In genomic region chr7:76891771-76892170, GRCh38 we compare ENCODE assay signal across 7 cellular contexts.
A peak's percentile ranks its signal among the peaks of the same experiment; 100 is the strongest.
DNase-seq lines count a peak whose midpoint lies in the region; ATAC-seq, FAIRE-seq and TF ChIP-seq lines count a peak whose summit lies in the region.
"Not testable (repeated sequence)": the region's sequence is repeated elsewhere in the genome, so short reads cannot be mapped to it uniquely, and the experiment has no call there.

No MANE protein-coding gene starts in this region.

- ATAC-seq in GM23338: not testable (repeated sequence)

- H3K4me3 Mint-ChIP-seq in GM23338; astrocyte (ENCODE audit: unreplicated experiment): not testable (repeated sequence)

- not testable (repeated sequence) for H3K4me3 ChIP-seq in GM23338; astrocyte (ENCODE audit: insufficient read depth, low read depth, low read length); epithelial cell of proximal tubule (ENCODE audit: low read depth, low read length); kidney epithelial cell (ENCODE audit: low read depth, low read length)

- not testable (repeated sequence) for H4K20me1 ChIP-seq in GM23338 (replicated peaks; ENCODE audit: insufficient read depth); astrocyte (ENCODE audit: insufficient read depth, low read length)

- H3K79me2 ChIP-seq in GM23338 (replicated peaks; ENCODE audit: insufficient read depth); astrocyte (ENCODE audit: insufficient read depth, low read length): not testable (repeated sequence)

- not testable (repeated sequence) for H3K9me3 Mint-ChIP-seq in GM23338; astrocyte (ENCODE audit: unreplicated experiment)

- not testable (repeated sequence) for H3K27me3 ChIP-seq in GM23338 (ENCODE audit: insufficient read depth); astrocyte (ENCODE audit: insufficient read depth, low read length); kidney epithelial cell (ENCODE audit: control insufficient read depth, insufficient read depth, low read length)

- H3K4me1 Mint-ChIP-seq in GM23338; astrocyte (ENCODE audit: low read depth, unreplicated experiment): not testable (repeated sequence)

- not testable (repeated sequence) for H3K27ac ChIP-seq in GM23338 (ENCODE audit: low read depth); astrocyte (ENCODE audit: low read depth, low read length)

- not testable (repeated sequence) for H3K4me1 ChIP-seq in GM23338 (ENCODE audit: insufficient read depth); astrocyte (ENCODE audit: insufficient read depth, low read length)

- DNase-seq in Caki2 (ENCODE audit: low read depth): peak; percentile 22
- DNase-seq in GM23338 (ENCODE audit: low spot score): peak; percentile 30
- peak; percentile 22 for DNase-seq in astrocyte (ENCODE audit: low read depth)
- peak; percentile 20 for DNase-seq in epithelial cell of proximal tubule (ENCODE audit: low read depth)
- DNase-seq in kidney epithelial cell (ENCODE audit: low read depth): peak; percentile 1
- peak; percentile 13 for DNase-seq in non-pigmented ciliary epithelial cell (ENCODE audit: low read depth)

- not testable (repeated sequence) for TF ChIP-seq RAD21 in Ishikawa (IDR thresholded peaks at IDR 0.05; ENCODE audit: low read depth)

- H3K4me2 ChIP-seq in GM23338; astrocyte (ENCODE audit: low read length): not testable (repeated sequence)

- H3K9me3 ChIP-seq in astrocyte (ENCODE audit: insufficient read depth, low read depth, low read length): not testable (repeated sequence)

- not testable (repeated sequence) for H3K9ac ChIP-seq in astrocyte (ENCODE audit: low read length)

- not testable (repeated sequence) for TF ChIP-seq EP300 in Ishikawa (IDR thresholded peaks at IDR 0.05; ENCODE audit: borderline replicate concordance)

- FAIRE-seq in astrocyte (lab: Jason Lieb, UNC): not testable (repeated sequence)

- not testable (repeated sequence) for H3K9me2 ChIP-seq in GM23338 (ENCODE audit: insufficient read depth)

- TF ChIP-seq CTCF in GM23338 (conservative IDR thresholded peaks at IDR 0.05; ENCODE audit: low read depth in 2 of 2); astrocyte (IDR thresholded peaks at IDR 0.05; ENCODE audit: insufficient read depth, low read depth, low read length); epithelial cell of proximal tubule (conservative IDR thresholded peaks at IDR 0.05; ENCODE audit: low read depth, low read length); kidney epithelial cell (IDR thresholded peaks at IDR 0.05; ENCODE audit: insufficient read depth, low read length, poor library complexity, severe bottlenecking): not testable (repeated sequence)

- in situ Hi-C loops in Caki2 (cut with HindIII; ENCODE audit: low pct_unique_long_range_greater_than_20kb, low sequenced_read_pairs): not testable (repeated sequence)

- H3K27me3 Mint-ChIP-seq in GM23338 (ENCODE audit: insufficient read depth, low read depth, poor library complexity); astrocyte (ENCODE audit: low read depth, unreplicated experiment): not testable (repeated sequence)

- H3F3A ChIP-seq in GM23338 (replicated peaks; ENCODE audit: low read depth): not testable (repeated sequence)

- not testable (repeated sequence) for H3K36me3 Mint-ChIP-seq in GM23338 (ENCODE audit: low read depth); astrocyte (ENCODE audit: low read depth, unreplicated experiment)

- H2AFZ ChIP-seq in GM23338; astrocyte (ENCODE audit: low read depth, low read length): not testable (repeated sequence)

- H3K27ac Mint-ChIP-seq in GM23338: not testable (repeated sequence)
- H3K27ac Mint-ChIP-seq in astrocyte (ENCODE audit: unreplicated experiment): peak overlapping the region; percentile 31

- not testable (repeated sequence) for H3K36me3 ChIP-seq in GM23338 (ENCODE audit: insufficient read depth); astrocyte (ENCODE audit: insufficient read depth, low read length); kidney epithelial cell (ENCODE audit: control insufficient read depth, insufficient read depth, low read length)

TF ChIP-seq in Ishikawa, 13 proteins besides CTCF, POLR2A, EP300 and RAD21:
- TF ChIP-seq TEAD4 (IDR thresholded peaks at IDR 0.05): 0 out of 2 replicates have a peak, but pooled peaks have one; percentile 15
